ENCODE assay signal across 35 cellular contexts in the genomic region with DNA sequence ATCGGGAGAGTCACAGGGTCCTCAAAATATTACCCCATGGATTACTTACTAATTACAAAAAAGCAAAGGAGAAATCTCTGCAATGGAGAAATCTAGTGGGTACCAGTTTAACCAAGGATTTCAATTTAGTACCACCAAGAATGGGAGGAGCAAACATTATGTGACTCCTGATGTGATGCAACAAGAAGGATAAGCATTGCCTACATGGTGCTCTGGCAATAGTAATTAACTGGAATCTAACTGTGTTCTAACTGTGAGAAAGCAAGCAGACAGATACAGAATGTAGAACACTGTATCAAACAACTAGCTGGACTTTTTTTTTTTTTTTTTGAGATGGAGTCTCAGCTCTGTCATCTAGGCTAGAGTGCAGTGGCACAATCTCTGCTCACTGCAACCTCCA.
"Had no signal": no experiment of that assay in that cellular context is flagged by ENCODE, and none has a peak within 500 bp of the region (broad histone marks: within the 10 kb centered on the region; RNA-seq: fewer than 3 reads in every experiment).

No MANE protein-coding gene starts in this region.

- H3K4me3 ChIP-seq: adrenal gland, ascending aorta, esophagus muscularis mucosa, gastrocnemius medialis, heart right ventricle had no signal

- H3K9me3 Mint-ChIP-seq: central memory CD8-positive, alpha-beta T cell; effector memory CD8-positive, alpha-beta T cell had no signal

- ATAC-seq: activated CD4-positive, alpha-beta T cell treated with anti-CD3 and anti-CD28 coated beads for 36 hours; activated CD8-positive, alpha-beta memory T cell treated with anti-CD3 and anti-CD28 coated beads, Interleukin-2, amount 10 ng/mL, durations not matched to agents 7 days and 5 days; activated CD8-positive, alpha-beta T cell treated with anti-CD3 and anti-CD28 coated beads, Interleukin-2, amount 10 ng/mL, durations not matched to agents 7 days and 5 days; activated naive CD8-positive, alpha-beta T cell treated with anti-CD3 and anti-CD28 coated beads, Interleukin-2, amount 50 U/mL, for 24 hours; effector memory CD8-positive, alpha-beta T cell; foreskin keratinocyte; gastrocnemius medialis; T-helper 17 cell had no signal

- H3K27ac ChIP-seq: adrenal gland, ascending aorta, brain microvascular endothelial cell, foreskin keratinocyte, WERI-Rb-1 had no signal

- H3K27me3 Mint-ChIP-seq: activated CD4-positive, alpha-beta memory T cell treated with anti-CD3 and anti-CD28 coated beads for 36 hours; activated CD4-positive, alpha-beta T cell treated with anti-CD3 and anti-CD28 coated beads for 36 hours; activated CD4-positive, alpha-beta T cell treated with anti-CD3 and anti-CD28 coated beads, Interleukin-2, amount 10 ng/mL, durations not matched to agents 24 days and 14 days; activated CD8-positive, alpha-beta memory T cell treated with anti-CD3 and anti-CD28 coated beads, Interleukin-2, amount 10 ng/mL, durations not matched to agents 7 days and 5 days; activated naive CD8-positive, alpha-beta T cell treated with anti-CD3 and anti-CD28 coated beads for 36 hours; activated naive CD8-positive, alpha-beta T cell treated with anti-CD3 and anti-CD28 coated beads, Interleukin-2, amount 50 U/mL, for 24 hours; central memory CD8-positive, alpha-beta T cell; effector memory CD8-positive, alpha-beta T cell; T-helper 17 cell had no signal

- H3K4me3 Mint-ChIP-seq: activated CD4-positive, alpha-beta memory T cell treated with anti-CD3 and anti-CD28 coated beads for 36 hours; activated CD4-positive, alpha-beta T cell treated with anti-CD3 and anti-CD28 coated beads for 36 hours; activated CD4-positive, alpha-beta T cell treated with anti-CD3 and anti-CD28 coated beads, Interleukin-2, amount 10 ng/mL, durations not matched to agents 24 days and 14 days; activated CD8-positive, alpha-beta memory T cell treated with anti-CD3 and anti-CD28 coated beads, Interleukin-2, amount 10 ng/mL, durations not matched to agents 7 days and 5 days; activated CD8-positive, alpha-beta T cell treated with anti-CD3 and anti-CD28 coated beads, Interleukin-2, amount 10 ng/mL, durations not matched to agents 7 days and 5 days; activated naive CD8-positive, alpha-beta T cell treated with anti-CD3 and anti-CD28 coated beads for 36 hours; activated naive CD8-positive, alpha-beta T cell treated with anti-CD3 and anti-CD28 coated beads, Interleukin-2, amount 50 U/mL, for 24 hours; activated T-helper 1 cell treated with anti-CD3 and anti-CD28 coated beads, Interleukin-12 subunit alpha, Interleukin-12 subunit beta, Interleukin-2, Interleukin-4 antibody, amounts not matched to agents 30 ng/mL and 10 ng/mL and 1 ng/mL, durations not matched to agents 14 hours and 24 hours and 36 hours; central memory CD8-positive, alpha-beta T cell; effector memory CD8-positive, alpha-beta T cell; T-helper 2 cell treated with Interferon-gamma antibody and Interleukin-4, amounts not matched to agents 5 μg/mL and 100 μg/mL, for 36 hours had no signal

- H3K9me3 ChIP-seq: adrenal gland, ascending aorta, esophagus muscularis mucosa, gastrocnemius medialis, heart right ventricle had no signal

- DNase-seq: activated CD4-positive, alpha-beta memory T cell treated with anti-CD3 and anti-CD28 coated beads for 36 hours; activated CD4-positive, alpha-beta T cell treated with anti-CD3 and anti-CD28 coated beads for 36 hours; activated CD4-positive, alpha-beta T cell treated with anti-CD3 and anti-CD28 coated beads, Interleukin-2, amount 10 ng/mL, durations not matched to agents 24 days and 14 days; activated CD4-positive, CD25-positive, alpha-beta regulatory T cell; activated CD4-positive, CD25-positive, alpha-beta regulatory T cell treated with anti-CD3 and anti-CD28 coated beads, Interleukin-2, amount 50 U/mL, for 72 hours; activated CD8-positive, alpha-beta memory T cell treated with anti-CD3 and anti-CD28 coated beads, Interleukin-2, amount 10 ng/mL, durations not matched to agents 7 days and 5 days; activated CD8-positive, alpha-beta memory T cell treated with anti-CD3 and anti-CD28 coated beads, Interleukin-2, amount 50 U/mL, for 4 hours; activated CD8-positive, alpha-beta T cell treated with anti-CD3 and anti-CD28 coated beads, Interleukin-2, amount 10 ng/mL, durations not matched to agents 7 days and 5 days; activated gamma-delta T cell; activated naive CD4-positive, alpha-beta T cell; activated naive CD4-positive, alpha-beta T cell treated with anti-CD3 and anti-CD28 coated beads, Interleukin-2, amount 50 U/mL, for 16 hours; activated naive CD8-positive, alpha-beta T cell treated with anti-CD3 and anti-CD28 coated beads for 36 hours; activated naive CD8-positive, alpha-beta T cell treated with anti-CD3 and anti-CD28 coated beads, Interleukin-2, amount 50 U/mL, for 24 hours; activated T-cell treated with anti-CD3 and anti-CD28 coated beads, Interleukin-2, amount 50 U/mL, for 1 hour; activated T-cell treated with anti-CD3 and anti-CD28 coated beads, Interleukin-2, amount 50 U/mL, for 48 hours; adrenal gland; brain microvascular endothelial cell; cortex of kidney; dermis blood vessel endothelial cell; effector CD4-positive, alpha-beta T cell; effector memory CD8-positive, alpha-beta T cell; erythroblast; foreskin keratinocyte; gastrocnemius medialis; glutamatergic neuron; heart right ventricle; T-helper 1 cell; T-helper 17 cell; T1000; WERI-Rb-1 had no signal

- H3K36me3 ChIP-seq: adrenal gland, ascending aorta, brain microvascular endothelial cell, esophagus muscularis mucosa, gastrocnemius medialis, heart right ventricle, WERI-Rb-1 had no signal

- H3K4me1 ChIP-seq: foreskin keratinocyte had no signal

- H3K27me3 ChIP-seq: adrenal gland, ascending aorta, brain microvascular endothelial cell, esophagus muscularis mucosa, foreskin keratinocyte, gastrocnemius medialis, heart right ventricle had no signal

- H3K27ac Mint-ChIP-seq: activated CD4-positive, alpha-beta memory T cell treated with anti-CD3 and anti-CD28 coated beads for 36 hours; activated CD4-positive, alpha-beta T cell treated with anti-CD3 and anti-CD28 coated beads for 36 hours; activated CD4-positive, alpha-beta T cell treated with anti-CD3 and anti-CD28 coated beads, Interleukin-2, amount 10 ng/mL, durations not matched to agents 24 days and 14 days; activated CD8-positive, alpha-beta memory T cell treated with anti-CD3 and anti-CD28 coated beads, Interleukin-2, amount 10 ng/mL, durations not matched to agents 7 days and 5 days; activated CD8-positive, alpha-beta T cell treated with anti-CD3 and anti-CD28 coated beads, Interleukin-2, amount 10 ng/mL, durations not matched to agents 7 days and 5 days; activated naive CD8-positive, alpha-beta T cell treated with anti-CD3 and anti-CD28 coated beads for 36 hours; activated naive CD8-positive, alpha-beta T cell treated with anti-CD3 and anti-CD28 coated beads, Interleukin-2, amount 50 U/mL, for 24 hours; activated T-helper 1 cell treated with anti-CD3 and anti-CD28 coated beads, Interleukin-12 subunit alpha, Interleukin-12 subunit beta, Interleukin-2, Interleukin-4 antibody, amounts not matched to agents 30 ng/mL and 10 ng/mL and 1 ng/mL, durations not matched to agents 14 hours and 24 hours and 36 hours; effector memory CD8-positive, alpha-beta T cell; T-helper 17 cell; T-helper 2 cell treated with Interferon-gamma antibody and Interleukin-4, amounts not matched to agents 5 μg/mL and 100 μg/mL, for 36 hours had no signal
